25 cellular contexts compared by ENCODE assay signal in genomic region chr14:53836546-53836945, GRCh38.
"Had no signal": no experiment of that assay in that cellular context is flagged by ENCODE, and none has a peak within 500 bp of the region (broad histone marks: within the 10 kb centered on the region; RNA-seq: fewer than 3 reads in every experiment).

No MANE protein-coding gene starts in this region.

- DNase-seq: colonic mucosa; cortex of kidney; effector CD8-positive, alpha-beta T cell; effector memory CD8-positive, alpha-beta T cell; endodermal cell; erythroblast; esophagus squamous epithelium; foreskin fibroblast; foreskin melanocyte; gastrocnemius medialis; glutamatergic neuron; head of caudate nucleus; heart right ventricle; islet precursor cell; kidney; kidney glomerular epithelial cell; left cardiac atrium; left lung; left ventricle myocardium superior; lower lobe of right lung; mesenchymal stem cell; mucosa of descending colon; naive B cell; naive thymus-derived CD8-positive, alpha-beta T cell had no signal

- FAIRE-seq: endometrium, kidney had no signal
